1 cellular context compared by ENCODE assay signal in the genomic region with DNA sequence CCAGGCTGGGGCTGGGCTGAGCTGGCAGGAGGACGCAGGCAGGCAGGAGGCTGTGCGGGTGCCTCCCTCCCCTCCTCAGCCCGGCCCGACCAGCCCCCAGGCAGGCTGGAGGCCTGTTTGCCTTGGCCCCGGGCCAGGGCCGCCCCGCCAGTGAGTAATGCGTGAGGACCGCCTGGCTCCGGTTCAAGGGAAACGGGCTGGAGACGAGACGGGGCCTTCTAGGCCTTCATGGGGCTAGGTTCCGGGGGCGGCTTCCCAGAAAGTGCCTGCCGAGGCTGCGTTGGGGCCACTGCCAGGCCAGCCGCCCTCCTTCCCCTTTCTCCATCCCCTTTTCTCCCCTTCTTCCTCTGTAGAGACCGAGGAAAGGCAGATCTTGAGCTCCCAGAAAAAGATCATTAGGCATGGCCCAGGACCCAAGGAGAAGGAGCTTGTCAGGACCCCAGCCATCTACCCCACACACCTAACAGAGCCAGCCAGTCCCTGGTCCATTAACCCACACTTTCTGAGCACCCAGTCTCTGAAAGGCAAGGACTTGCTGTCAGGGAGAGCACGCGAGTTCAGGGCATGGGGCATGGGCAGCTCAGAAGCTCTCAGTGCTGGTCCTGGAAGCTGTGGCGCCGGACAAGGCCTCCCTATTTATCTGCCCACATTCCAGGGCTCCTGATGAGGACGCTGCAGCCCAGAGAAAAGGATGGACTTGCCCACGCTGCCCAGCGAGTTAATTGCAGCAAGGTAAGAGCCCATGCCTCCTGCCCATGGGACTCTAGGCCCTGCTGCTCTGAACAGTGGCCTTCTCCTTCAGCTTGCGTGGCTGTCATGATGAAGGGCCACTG.
TF ChIP-seq lines count a peak whose summit lies in the region.

No MANE protein-coding gene starts in this region.

TF ChIP-seq in K562, 482 proteins besides CTCF, POLR2A, EP300 and RAD21 (continued from another document and continues in another):
- TF ChIP-seq, protein P1, sequence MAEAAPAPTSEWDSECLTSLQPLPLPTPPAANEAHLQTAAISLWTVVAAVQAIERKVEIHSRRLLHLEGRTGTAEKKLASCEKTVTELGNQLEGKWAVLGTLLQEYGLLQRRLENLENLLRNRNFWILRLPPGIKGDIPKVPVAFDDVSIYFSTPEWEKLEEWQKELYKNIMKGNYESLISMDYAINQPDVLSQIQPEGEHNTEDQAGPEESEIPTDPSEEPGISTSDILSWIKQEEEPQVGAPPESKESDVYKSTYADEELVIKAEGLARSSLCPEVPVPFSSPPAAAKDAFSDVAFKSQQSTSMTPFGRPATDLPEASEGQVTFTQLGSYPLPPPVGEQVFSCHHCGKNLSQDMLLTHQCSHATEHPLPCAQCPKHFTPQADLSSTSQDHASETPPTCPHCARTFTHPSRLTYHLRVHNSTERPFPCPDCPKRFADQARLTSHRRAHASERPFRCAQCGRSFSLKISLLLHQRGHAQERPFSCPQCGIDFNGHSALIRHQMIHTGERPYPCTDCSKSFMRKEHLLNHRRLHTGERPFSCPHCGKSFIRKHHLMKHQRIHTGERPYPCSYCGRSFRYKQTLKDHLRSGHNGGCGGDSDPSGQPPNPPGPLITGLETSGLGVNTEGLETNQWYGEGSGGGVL (CRISPR knock-in tag; IDR thresholded peaks at IDR 0.05) = no peak
- TF ChIP-seq ZC3H11A (IDR thresholded peaks at IDR 0.05; ENCODE audit: low read depth, low read length) (no peak), FUS (optimal IDR thresholded peaks at IDR 0.05; ENCODE audit: low read depth, low read length) (no peak), NFIC (IDR thresholded peaks at IDR 0.05) (peak; percentile 98), SETDB1 (IDR thresholded peaks at IDR 0.05; ENCODE audit: low read length) (no peak), SNRNP70 (optimal IDR thresholded peaks at IDR 0.05; ENCODE audit: low read depth, low read length) (no peak), RBFOX2 (IDR thresholded peaks at IDR 0.05; ENCODE audit: low read depth, low read length) (0 out of 2 replicates have a peak, but pooled peaks have one; percentile 17), SREBF1 (IDR thresholded peaks at IDR 0.05; ENCODE audit: borderline replicate concordance, low read depth, low read length) (no peak), ARID2 (IDR thresholded peaks at IDR 0.05) (no peak), SMARCC2 (IDR thresholded peaks at IDR 0.05; ENCODE audit: low read depth) (no peak), MCM2 (IDR thresholded peaks at IDR 0.05; ENCODE audit: low read depth) (no peak), FOSL1 (tag; conservative IDR thresholded peaks at IDR 0.05) (peak; percentile 60), MCM7 (IDR thresholded peaks at IDR 0.05) (no peak), SRF (CRISPR knock-in tag; IDR thresholded peaks at IDR 0.05) (no peak), MTF1 (CRISPR knock-in tag; IDR thresholded peaks at IDR 0.05; ENCODE audit: borderline replicate concordance) (no peak), POLR2B (IDR thresholded peaks at IDR 0.05; ENCODE audit: low read depth, partially characterized antibody) (no peak), SP2 (IDR thresholded peaks at IDR 0.05; ENCODE audit: extremely low read depth, low read depth, low read length, poor library complexity, severe bottlenecking) (no peak), KLF10 (CRISPR knock-in tag; IDR thresholded peaks at IDR 0.05) (no peak), ZNF311 (CRISPR knock-in tag; IDR thresholded peaks at IDR 0.05) (no peak), PHB2 (IDR thresholded peaks at IDR 0.05; ENCODE audit: low read depth) (no peak), MCM5 (IDR thresholded peaks at IDR 0.05; ENCODE audit: low read depth) (no peak), TOE1 (IDR thresholded peaks at IDR 0.05; ENCODE audit: borderline replicate concordance) (no peak), TOE1 (CRISPR knock-in tag; IDR thresholded peaks at IDR 0.05; ENCODE audit: borderline replicate concordance, low read depth) (no peak), IFI16 (CRISPR knock-in tag; IDR thresholded peaks at IDR 0.05) (no peak), ARHGAP35 (IDR thresholded peaks at IDR 0.05; ENCODE audit: partially characterized antibody) (no peak), FOXK2 (conservative IDR thresholded peaks at IDR 0.05 in 1 of 2, IDR thresholded peaks at IDR 0.05 in 1 of 2; ENCODE audit: low read depth in 2 of 2) (no peak), PYGO2 (tag; IDR thresholded peaks at IDR 0.05) (no peak), STAG1 (CRISPR knock-in tag; IDR thresholded peaks at IDR 0.05; ENCODE audit: borderline replicate concordance) (no peak), POLR2G (IDR thresholded peaks at IDR 0.05; ENCODE audit: low read depth, low read length) (0 out of 2 replicates have a peak, but pooled peaks have one; percentile 45), TBL1XR1 (IDR thresholded peaks at IDR 0.05; ENCODE audit: low read length in 2 of 2) (no peak)
- TF ChIP-seq, protein P2, sequence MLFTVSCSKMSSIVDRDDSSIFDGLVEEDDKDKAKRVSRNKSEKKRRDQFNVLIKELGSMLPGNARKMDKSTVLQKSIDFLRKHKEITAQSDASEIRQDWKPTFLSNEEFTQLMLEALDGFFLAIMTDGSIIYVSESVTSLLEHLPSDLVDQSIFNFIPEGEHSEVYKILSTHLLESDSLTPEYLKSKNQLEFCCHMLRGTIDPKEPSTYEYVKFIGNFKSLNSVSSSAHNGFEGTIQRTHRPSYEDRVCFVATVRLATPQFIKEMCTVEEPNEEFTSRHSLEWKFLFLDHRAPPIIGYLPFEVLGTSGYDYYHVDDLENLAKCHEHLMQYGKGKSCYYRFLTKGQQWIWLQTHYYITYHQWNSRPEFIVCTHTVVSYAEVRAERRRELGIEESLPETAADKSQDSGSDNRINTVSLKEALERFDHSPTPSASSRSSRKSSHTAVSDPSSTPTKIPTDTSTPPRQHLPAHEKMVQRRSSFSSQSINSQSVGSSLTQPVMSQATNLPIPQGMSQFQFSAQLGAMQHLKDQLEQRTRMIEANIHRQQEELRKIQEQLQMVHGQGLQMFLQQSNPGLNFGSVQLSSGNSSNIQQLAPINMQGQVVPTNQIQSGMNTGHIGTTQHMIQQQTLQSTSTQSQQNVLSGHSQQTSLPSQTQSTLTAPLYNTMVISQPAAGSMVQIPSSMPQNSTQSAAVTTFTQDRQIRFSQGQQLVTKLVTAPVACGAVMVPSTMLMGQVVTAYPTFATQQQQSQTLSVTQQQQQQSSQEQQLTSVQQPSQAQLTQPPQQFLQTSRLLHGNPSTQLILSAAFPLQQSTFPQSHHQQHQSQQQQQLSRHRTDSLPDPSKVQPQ (CRISPR knock-in tag; IDR thresholded peaks at IDR 0.05; ENCODE audit: borderline replicate concordance) = no peak
- TF ChIP-seq, protein P3, sequence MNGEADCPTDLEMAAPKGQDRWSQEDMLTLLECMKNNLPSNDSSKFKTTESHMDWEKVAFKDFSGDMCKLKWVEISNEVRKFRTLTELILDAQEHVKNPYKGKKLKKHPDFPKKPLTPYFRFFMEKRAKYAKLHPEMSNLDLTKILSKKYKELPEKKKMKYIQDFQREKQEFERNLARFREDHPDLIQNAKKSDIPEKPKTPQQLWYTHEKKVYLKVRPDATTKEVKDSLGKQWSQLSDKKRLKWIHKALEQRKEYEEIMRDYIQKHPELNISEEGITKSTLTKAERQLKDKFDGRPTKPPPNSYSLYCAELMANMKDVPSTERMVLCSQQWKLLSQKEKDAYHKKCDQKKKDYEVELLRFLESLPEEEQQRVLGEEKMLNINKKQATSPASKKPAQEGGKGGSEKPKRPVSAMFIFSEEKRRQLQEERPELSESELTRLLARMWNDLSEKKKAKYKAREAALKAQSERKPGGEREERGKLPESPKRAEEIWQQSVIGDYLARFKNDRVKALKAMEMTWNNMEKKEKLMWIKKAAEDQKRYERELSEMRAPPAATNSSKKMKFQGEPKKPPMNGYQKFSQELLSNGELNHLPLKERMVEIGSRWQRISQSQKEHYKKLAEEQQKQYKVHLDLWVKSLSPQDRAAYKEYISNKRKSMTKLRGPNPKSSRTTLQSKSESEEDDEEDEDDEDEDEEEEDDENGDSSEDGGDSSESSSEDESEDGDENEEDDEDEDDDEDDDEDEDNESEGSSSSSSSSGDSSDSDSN (IDR thresholded peaks at IDR 0.05; ENCODE audit: borderline replicate concordance in 1 of 2, low read depth in 2 of 2, low read length in 2 of 2) = no peak
- TF ChIP-seq, protein P4, sequence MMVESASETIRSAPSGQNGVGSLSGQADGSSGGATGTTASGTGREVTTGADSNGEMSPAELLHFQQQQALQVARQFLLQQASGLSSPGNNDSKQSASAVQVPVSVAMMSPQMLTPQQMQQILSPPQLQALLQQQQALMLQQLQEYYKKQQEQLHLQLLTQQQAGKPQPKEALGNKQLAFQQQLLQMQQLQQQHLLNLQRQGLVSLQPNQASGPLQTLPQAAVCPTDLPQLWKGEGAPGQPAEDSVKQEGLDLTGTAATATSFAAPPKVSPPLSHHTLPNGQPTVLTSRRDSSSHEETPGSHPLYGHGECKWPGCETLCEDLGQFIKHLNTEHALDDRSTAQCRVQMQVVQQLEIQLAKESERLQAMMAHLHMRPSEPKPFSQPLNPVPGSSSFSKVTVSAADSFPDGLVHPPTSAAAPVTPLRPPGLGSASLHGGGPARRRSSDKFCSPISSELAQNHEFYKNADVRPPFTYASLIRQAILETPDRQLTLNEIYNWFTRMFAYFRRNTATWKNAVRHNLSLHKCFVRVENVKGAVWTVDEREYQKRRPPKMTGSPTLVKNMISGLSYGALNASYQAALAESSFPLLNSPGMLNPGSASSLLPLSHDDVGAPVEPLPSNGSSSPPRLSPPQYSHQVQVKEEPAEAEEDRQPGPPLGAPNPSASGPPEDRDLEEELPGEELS (CRISPR knock-in tag; IDR thresholded peaks at IDR 0.05; ENCODE audit: borderline replicate concordance) = no peak
- TF ChIP-seq, protein P5, sequence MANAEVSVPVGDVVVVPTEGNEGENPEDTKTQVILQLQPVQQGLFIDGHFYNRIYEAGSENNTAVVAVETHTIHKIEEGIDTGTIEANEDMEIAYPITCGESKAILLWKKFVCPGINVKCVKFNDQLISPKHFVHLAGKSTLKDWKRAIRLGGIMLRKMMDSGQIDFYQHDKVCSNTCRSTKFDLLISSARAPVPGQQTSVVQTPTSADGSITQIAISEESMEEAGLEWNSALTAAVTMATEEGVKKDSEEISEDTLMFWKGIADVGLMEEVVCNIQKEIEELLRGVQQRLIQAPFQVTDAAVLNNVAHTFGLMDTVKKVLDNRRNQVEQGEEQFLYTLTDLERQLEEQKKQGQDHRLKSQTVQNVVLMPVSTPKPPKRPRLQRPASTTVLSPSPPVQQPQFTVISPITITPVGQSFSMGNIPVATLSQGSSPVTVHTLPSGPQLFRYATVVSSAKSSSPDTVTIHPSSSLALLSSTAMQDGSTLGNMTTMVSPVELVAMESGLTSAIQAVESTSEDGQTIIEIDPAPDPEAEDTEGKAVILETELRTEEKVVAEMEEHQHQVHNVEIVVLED (CRISPR knock-in tag; IDR thresholded peaks at IDR 0.05) = no peak
- TF ChIP-seq, protein P6, sequence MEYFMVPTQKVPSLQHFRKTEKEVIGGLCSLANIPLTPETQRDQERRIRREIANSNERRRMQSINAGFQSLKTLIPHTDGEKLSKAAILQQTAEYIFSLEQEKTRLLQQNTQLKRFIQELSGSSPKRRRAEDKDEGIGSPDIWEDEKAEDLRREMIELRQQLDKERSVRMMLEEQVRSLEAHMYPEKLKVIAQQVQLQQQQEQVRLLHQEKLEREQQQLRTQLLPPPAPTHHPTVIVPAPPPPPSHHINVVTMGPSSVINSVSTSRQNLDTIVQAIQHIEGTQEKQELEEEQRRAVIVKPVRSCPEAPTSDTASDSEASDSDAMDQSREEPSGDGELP (CRISPR knock-in tag; IDR thresholded peaks at IDR 0.05; ENCODE audit: borderline replicate concordance) = peak; percentile 63; the same call in 1 of the 2 replicates
- TF ChIP-seq, protein P7, sequence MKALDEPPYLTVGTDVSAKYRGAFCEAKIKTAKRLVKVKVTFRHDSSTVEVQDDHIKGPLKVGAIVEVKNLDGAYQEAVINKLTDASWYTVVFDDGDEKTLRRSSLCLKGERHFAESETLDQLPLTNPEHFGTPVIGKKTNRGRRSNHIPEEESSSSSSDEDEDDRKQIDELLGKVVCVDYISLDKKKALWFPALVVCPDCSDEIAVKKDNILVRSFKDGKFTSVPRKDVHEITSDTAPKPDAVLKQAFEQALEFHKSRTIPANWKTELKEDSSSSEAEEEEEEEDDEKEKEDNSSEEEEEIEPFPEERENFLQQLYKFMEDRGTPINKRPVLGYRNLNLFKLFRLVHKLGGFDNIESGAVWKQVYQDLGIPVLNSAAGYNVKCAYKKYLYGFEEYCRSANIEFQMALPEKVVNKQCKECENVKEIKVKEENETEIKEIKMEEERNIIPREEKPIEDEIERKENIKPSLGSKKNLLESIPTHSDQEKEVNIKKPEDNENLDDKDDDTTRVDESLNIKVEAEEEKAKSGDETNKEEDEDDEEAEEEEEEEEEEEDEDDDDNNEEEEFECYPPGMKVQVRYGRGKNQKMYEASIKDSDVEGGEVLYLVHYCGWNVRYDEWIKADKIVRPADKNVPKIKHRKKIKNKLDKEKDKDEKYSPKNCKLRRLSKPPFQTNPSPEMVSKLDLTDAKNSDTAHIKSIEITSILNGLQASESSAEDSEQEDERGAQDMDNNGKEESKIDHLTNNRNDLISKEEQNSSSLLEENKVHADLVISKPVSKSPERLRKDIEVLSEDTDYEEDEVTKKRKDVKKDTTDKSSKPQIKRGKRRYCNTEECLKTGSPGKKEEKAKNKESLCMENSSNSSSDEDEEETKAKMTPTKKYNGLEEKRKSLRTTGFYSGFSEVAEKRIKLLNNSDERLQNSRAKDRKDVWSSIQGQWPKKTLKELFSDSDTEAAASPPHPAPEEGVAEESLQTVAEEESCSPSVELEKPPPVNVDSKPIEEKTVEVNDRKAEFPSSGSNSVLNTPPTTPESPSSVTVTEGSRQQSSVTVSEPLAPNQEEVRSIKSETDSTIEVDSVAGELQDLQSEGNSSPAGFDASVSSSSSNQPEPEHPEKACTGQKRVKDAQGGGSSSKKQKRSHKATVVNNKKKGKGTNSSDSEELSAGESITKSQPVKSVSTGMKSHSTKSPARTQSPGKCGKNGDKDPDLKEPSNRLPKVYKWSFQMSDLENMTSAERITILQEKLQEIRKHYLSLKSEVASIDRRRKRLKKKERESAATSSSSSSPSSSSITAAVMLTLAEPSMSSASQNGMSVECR (CRISPR knock-in tag; IDR thresholded peaks at IDR 0.05) = no peak
- TF ChIP-seq, protein P8, sequence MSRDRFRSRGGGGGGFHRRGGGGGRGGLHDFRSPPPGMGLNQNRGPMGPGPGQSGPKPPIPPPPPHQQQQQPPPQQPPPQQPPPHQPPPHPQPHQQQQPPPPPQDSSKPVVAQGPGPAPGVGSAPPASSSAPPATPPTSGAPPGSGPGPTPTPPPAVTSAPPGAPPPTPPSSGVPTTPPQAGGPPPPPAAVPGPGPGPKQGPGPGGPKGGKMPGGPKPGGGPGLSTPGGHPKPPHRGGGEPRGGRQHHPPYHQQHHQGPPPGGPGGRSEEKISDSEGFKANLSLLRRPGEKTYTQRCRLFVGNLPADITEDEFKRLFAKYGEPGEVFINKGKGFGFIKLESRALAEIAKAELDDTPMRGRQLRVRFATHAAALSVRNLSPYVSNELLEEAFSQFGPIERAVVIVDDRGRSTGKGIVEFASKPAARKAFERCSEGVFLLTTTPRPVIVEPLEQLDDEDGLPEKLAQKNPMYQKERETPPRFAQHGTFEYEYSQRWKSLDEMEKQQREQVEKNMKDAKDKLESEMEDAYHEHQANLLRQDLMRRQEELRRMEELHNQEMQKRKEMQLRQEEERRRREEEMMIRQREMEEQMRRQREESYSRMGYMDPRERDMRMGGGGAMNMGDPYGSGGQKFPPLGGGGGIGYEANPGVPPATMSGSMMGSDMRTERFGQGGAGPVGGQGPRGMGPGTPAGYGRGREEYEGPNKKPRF (IDR thresholded peaks at IDR 0.05; ENCODE audit: low read depth, low read length) = no peak
- TF ChIP-seq, protein P9, sequence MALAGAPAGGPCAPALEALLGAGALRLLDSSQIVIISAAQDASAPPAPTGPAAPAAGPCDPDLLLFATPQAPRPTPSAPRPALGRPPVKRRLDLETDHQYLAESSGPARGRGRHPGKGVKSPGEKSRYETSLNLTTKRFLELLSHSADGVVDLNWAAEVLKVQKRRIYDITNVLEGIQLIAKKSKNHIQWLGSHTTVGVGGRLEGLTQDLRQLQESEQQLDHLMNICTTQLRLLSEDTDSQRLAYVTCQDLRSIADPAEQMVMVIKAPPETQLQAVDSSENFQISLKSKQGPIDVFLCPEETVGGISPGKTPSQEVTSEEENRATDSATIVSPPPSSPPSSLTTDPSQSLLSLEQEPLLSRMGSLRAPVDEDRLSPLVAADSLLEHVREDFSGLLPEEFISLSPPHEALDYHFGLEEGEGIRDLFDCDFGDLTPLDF (CRISPR knock-in tag; IDR thresholded peaks at IDR 0.05) = no peak
